ENCODE assay signal across 11 cellular contexts in genomic region chr6:136608991-136609390, GRCh38. TPM values are rescaled to one million over a fixed set of nuclear protein-coding genes. Genes with fewer than 3 reads are reported as not detected.
DNase-seq lines count a peak whose midpoint lies in the region; ATAC-seq and TF ChIP-seq lines count a peak whose summit lies in the region.
"Had no signal": no experiment of that assay in that cellular context is flagged by ENCODE, and none has a peak within 500 bp of the region (broad histone marks: within the 10 kb centered on the region; RNA-seq: fewer than 3 reads in every experiment).

No MANE protein-coding gene starts in this region.

- CTCF ChIA-PET in PC-9 (lab: Charles Lee) = no interaction called here

- H3K4me2 ChIP-seq in PC-9 = peak overlapping the region; percentile 35

- no TSS peak for BruUV-seq in PC-9 (replicated peaks; lab: Mats Ljungman, UMichigan)

- TF ChIP-seq CTCF in AG10803 (conservative IDR thresholded peaks at IDR 0.05; ENCODE audit: low read length) (no peak), PC-9 (conservative IDR thresholded peaks at IDR 0.05) (no peak), coronary artery (IDR thresholded peaks at IDR 0.05) (no peak), omental fat pad (IDR thresholded peaks at IDR 0.05) (no peak), left ventricle myocardium inferior (IDR thresholded peaks at IDR 0.05; ENCODE audit: borderline replicate concordance) (no peak)

- H3K4me1 ChIP-seq in PC-9 (replicated peaks; ENCODE audit: insufficient read depth) (peaks cover 53% of the 10 kb centered on the region), left ventricle myocardium inferior (peaks cover 35% of the 10 kb centered on the region)
- H3K4me1 ChIP-seq: psoas muscle had no signal

- no peak overlapping the region for H2AFZ ChIP-seq in PC-9

- no peaks in the 10 kb centered on the region for H4K20me1 ChIP-seq in PC-9 (ENCODE audit: insufficient read depth)

- H3K36me3 ChIP-seq in PC-9 (ENCODE audit: low read depth) (peaks cover 45% of the 10 kb centered on the region), left ventricle myocardium inferior (peaks cover 17% of the 10 kb centered on the region)

- POLR2A ChIA-PET in PC-9 (lab: Charles Lee; ENCODE audit: unreplicated experiment) = no interaction called here

- intact Hi-C loops in PC-9 (cut with micrococcal nuclease; ENCODE audit: unreplicated experiment) (loop anchor here (1.0 kb wide), 1 partner anchor 184 kb away; no protein-coding TSS in a partner anchor), left ventricle myocardium inferior (cut with micrococcal nuclease) (no loop called here)

- H3K4me3 ChIP-seq in AG10803 (ENCODE audit: low read length) (no peak overlapping the region), PC-9 (no peak overlapping the region), coronary artery (no peak overlapping the region), left ventricle myocardium inferior (no peak overlapping the region)
- H3K4me3 ChIP-seq: esophagus muscularis mucosa, psoas muscle had no signal

- H3K27me3 ChIP-seq in PC-9 (ENCODE audit: insufficient read depth, low read depth) = no peaks in the 10 kb centered on the region
- H3K27me3 ChIP-seq in left ventricle myocardium inferior (ENCODE audit: low read depth) = no peaks in the 10 kb centered on the region
- H3K27me3 ChIP-seq: esophagus muscularis mucosa had no signal

- H3K27ac ChIP-seq in PC-9 = peak overlapping the region; percentile 84
- peak overlapping the region; percentile 46 to 76 for H3K27ac ChIP-seq in coronary artery
- H3K27ac ChIP-seq in left ventricle myocardium inferior (replicated peaks) = no peak overlapping the region

- H3K9me3 ChIP-seq in PC-9 (ENCODE audit: insufficient read depth, low read depth) = peaks cover 3% of the 10 kb centered on the region; the same call in 1 of the 2 replicates
- no peaks in the 10 kb centered on the region for H3K9me3 ChIP-seq in left ventricle myocardium inferior (replicated peaks)
- H3K9me3 ChIP-seq: esophagus muscularis mucosa, psoas muscle had no signal

- no peaks in the 10 kb centered on the region for H3K79me2 ChIP-seq in PC-9 (ENCODE audit: low read depth)

- peaks cover 34% of the 10 kb centered on the region for H3F3A ChIP-seq in PC-9 (ENCODE audit: insufficient read depth, low read depth)

- no peaks in the 10 kb centered on the region for H3K9me2 ChIP-seq in PC-9 (ENCODE audit: insufficient read depth)

- no peak for ATAC-seq in omental fat pad (ENCODE audit: low FRiP score)
- ATAC-seq in activated CD4-positive, CD25-positive, alpha-beta regulatory T cell treated with anti-CD3 and anti-CD28 coated beads, Interleukin-2, amount 50 U/mL, for 24 hours = no peak

- DNase-seq in AG10803 (ENCODE audit: low read depth) = peak; percentile 84
- no peak for DNase-seq in PC-9
- DNase-seq in coronary artery (ENCODE audit: low spot score) = no peak
- DNase-seq in non-pigmented ciliary epithelial cell (ENCODE audit: low read depth) = peak; percentile 62
- DNase-seq in omental fat pad (ENCODE audit: low spot score) = no peak
- DNase-seq in mucosa of gallbladder (ENCODE audit: low spot score) = no peak
- DNase-seq in left ventricle myocardium inferior = no peak
- DNase-seq: activated naive CD8-positive, alpha-beta T cell treated with anti-CD3 and anti-CD28 coated beads, Interleukin-2, amount 10 ng/mL, durations not matched to agents 7 days and 5 days; psoas muscle had no signal

RNA-seq across cellular contexts. Expression of gene MAP7, which starts 58.8 kb away (rescaled TPM):
- total RNA-seq in PC-9 (2021) (27.5 and 33.7 TPM in 2 replicates), omental fat pad (1 to 10 TPM; 2.2 to 5.3 (median 4.5) TPM), mucosa of gallbladder (56.8 TPM), left ventricle myocardium inferior (3.1 TPM)

Comparison
In these comparisons a context has a peak if more than half of its experiments do, and no peak if none do; other contexts are left out.
1. DNase-seq: peak in AG10803 (single experiment) and non-pigmented ciliary epithelial cell (single experiment); none in PC-9 (0 of 2), coronary artery (single experiment), omental fat pad (single experiment), mucosa of gallbladder (single experiment) and left ventricle myocardium inferior (single experiment).